ENCODE assay signal across 15 cellular contexts in genomic region chr22:26845016-26845728, GRCh38.
A peak's percentile ranks its signal among the peaks of the same experiment; 100 is the strongest.
DNase-seq lines count a peak whose midpoint lies in the region; ATAC-seq, FAIRE-seq and TF ChIP-seq lines count a peak whose summit lies in the region.
"Had no signal": no experiment of that assay in that cellular context is flagged by ENCODE, and none has a peak within 500 bp of the region (broad histone marks: within the 10 kb centered on the region; RNA-seq: fewer than 3 reads in every experiment).

No MANE protein-coding gene starts in this region.

- H3K27ac ChIP-seq in VCaP (peak overlapping the region; percentile 63), small intestine (ENCODE audit: low read depth in 1 of 2, low read length in 1 of 2) (no peak overlapping the region)
- H3K27ac ChIP-seq: esophagus squamous epithelium, parathyroid adenoma had no signal

- H3K27me3 ChIP-seq in H7 (ENCODE audit: control insufficient read depth, insufficient read depth, low read length) (no peaks in the 10 kb centered on the region), small intestine (ENCODE audit: control insufficient read depth in 2 of 2, insufficient read depth in 2 of 2, low read length in 2 of 2) (no peaks in the 10 kb centered on the region)
- H3K27me3 ChIP-seq: esophagus squamous epithelium had no signal

- H3K9me3 ChIP-seq in small intestine (ENCODE audit: control insufficient read depth, low read depth): no peaks in the 10 kb centered on the region
- H3K9me3 ChIP-seq: esophagus squamous epithelium had no signal

- no peak for TF ChIP-seq CTCF in VCaP (conservative IDR thresholded peaks at IDR 0.05)

- 36 to 40% (median 38%) methylated on average over 10 of the region's 10 CpGs for WGBS in small intestine, 3 donors

- H3K4me3 ChIP-seq in H7 (ENCODE audit: insufficient read depth, low read depth, low read length) (no peak overlapping the region), small intestine (ENCODE audit: low read depth in 1 of 2, low read length in 2 of 2) (no peak overlapping the region)
- H3K4me3 ChIP-seq: esophagus squamous epithelium had no signal

- no peak for ATAC-seq in GM19395 (IDR thresholded peaks at IDR 0.05; ENCODE audit: unreplicated experiment)
- ATAC-seq: stimulated activated memory B cell treated with anti-CD40 and anti-IgM and Interleukin-4, amounts not matched to agents 10 μg/mL and 1 μg/mL and 100 μg/mL, for 72 hours had no signal

- H3K4me1 ChIP-seq in small intestine (ENCODE audit: control insufficient read depth in 2 of 2, insufficient read depth in 1 of 2, low read depth in 1 of 2, low read length in 1 of 2): no peaks in the 10 kb centered on the region
- H3K4me1 ChIP-seq: esophagus squamous epithelium had no signal

- FAIRE-seq in small intestine (lab: Jason Lieb, UNC): no peak
- FAIRE-seq: G401.6 had no signal

- peak; percentile 55 for DNase-seq in SKM-1 treated with dmso at 0.1 percent for 144 hours (lab: John Stamatoyannopoulos, UW; ENCODE audit: unreplicated experiment)
- no peak for DNase-seq in SKM-1 (lab: John Stamatoyannopoulos, UW; ENCODE audit: unreplicated experiment)
- DNase-seq in NCI-H2029 treated with DMSO at 0.1 percent for 48 hours (lab: John Stamatoyannopoulos, UW): peak; percentile 36
- DNase-seq in renal cortical epithelial cell (ENCODE audit: low read depth): peak; percentile 24
- no peak for DNase-seq in H7
- DNase-seq in small intestine: no peak
- DNase-seq: activated CD4-positive, alpha-beta memory T cell treated with anti-CD3 and anti-CD28 coated beads, Interleukin-2, amount 10 ng/mL, durations not matched to agents 7 days and 5 days; activated naive CD4-positive, alpha-beta T cell treated with anti-CD3 and anti-CD28 coated beads, Interleukin-2, amount 10 ng/mL, durations not matched to agents 7 days and 5 days; esophagus squamous epithelium; stimulated activated CD4-positive, alpha-beta T cell treated with anti-CD3 and anti-CD28 coated beads, Interleukin-1b, Interleukin-23, amount 100 ng/mL, for 48 hours had no signal

- H3K36me3 ChIP-seq in H7 (replicated peaks; ENCODE audit: control insufficient read depth, insufficient read depth, low read length) (no peaks in the 10 kb centered on the region), small intestine (ENCODE audit: control insufficient read depth in 2 of 2, insufficient read depth in 2 of 2, low read length in 2 of 2) (no peaks in the 10 kb centered on the region)
- H3K36me3 ChIP-seq: esophagus squamous epithelium had no signal

Comparison
In these comparisons a context has a peak if more than half of its experiments do, and no peak if none do; other contexts are left out.
1. DNase-seq: peak in SKM-1 treated with dmso at 0.1 percent for 144 hours (single experiment), NCI-H2029 treated with DMSO at 0.1 percent for 48 hours (single experiment) and renal cortical epithelial cell (single experiment); none in SKM-1 (single experiment), H7 (single experiment) and small intestine (single experiment).